In genomic region chr20:33852971-33853813, GRCh38 we compare ENCODE assay signal across 17 cellular contexts. TPM values are rescaled to one million over a fixed set of nuclear protein-coding genes. Genes with fewer than 3 reads are reported as not detected.
A peak's percentile ranks its signal among the peaks of the same experiment; 100 is the strongest.
DNase-seq lines count a peak whose midpoint lies in the region; ATAC-seq and TF ChIP-seq lines count a peak whose summit lies in the region.
"Had no signal": no experiment of that assay in that cellular context is flagged by ENCODE, and none has a peak within 500 bp of the region (broad histone marks: within the 10 kb centered on the region; RNA-seq: fewer than 3 reads in every experiment).

No MANE protein-coding gene starts in this region.

- peak overlapping the region; percentile 46 for H3K9ac ChIP-seq in neuronal stem cell (ENCODE audit: low read depth, low read length, poor library complexity)

- H3K14ac ChIP-seq in neuronal stem cell (ENCODE audit: low read length) = no peak overlapping the region

- H3K36me3 ChIP-seq in RWPE2 (ENCODE audit: low read depth) (peaks cover 65% of the 10 kb centered on the region), neuronal stem cell (replicated peaks in 1 of 2; ENCODE audit: control insufficient read depth in 2 of 2, insufficient read depth in 2 of 2, low read length in 2 of 2) (peaks cover 21 to 80% of the 10 kb centered on the region in 2 donors)

- H3K36me3 Mint-ChIP-seq in activated CD8-positive, alpha-beta memory T cell treated with anti-CD3 and anti-CD28 coated beads, Interleukin-2, amount 10 ng/mL, durations not matched to agents 7 days and 5 days = peaks cover 62% of the 10 kb centered on the region
- peaks cover 12% of the 10 kb centered on the region for H3K36me3 Mint-ChIP-seq in activated naive CD4-positive, alpha-beta T cell treated with anti-CD3 and anti-CD28 coated beads, Interleukin-2, amount 50 U/mL, for 24 hours

- no peak overlapping the region for H2BK12ac ChIP-seq in neuronal stem cell (ENCODE audit: low read length)

- no peaks in the 10 kb centered on the region for H3K27me3 ChIP-seq in RWPE2 (ENCODE audit: insufficient read depth, poor library complexity, severe bottlenecking)
- no peaks in the 10 kb centered on the region for H3K27me3 ChIP-seq in neuronal stem cell (ENCODE audit: control insufficient read depth in 3 of 3, insufficient read depth in 3 of 3, low read depth in 1 of 3, low read length in 3 of 3)
- H3K27me3 ChIP-seq: heart right ventricle, pancreas, testis had no signal

- peak; percentile 93 for ATAC-seq in activated CD8-positive, alpha-beta memory T cell treated with anti-CD3 and anti-CD28 coated beads, Interleukin-2, amount 10 ng/mL, durations not matched to agents 7 days and 5 days
- no peak for ATAC-seq in RWPE2 (ENCODE audit: low read depth)
- no peak for ATAC-seq in GM21515 (IDR thresholded peaks at IDR 0.05; ENCODE audit: unreplicated experiment)
- ATAC-seq in HG02678 (IDR thresholded peaks at IDR 0.05; ENCODE audit: unreplicated experiment) = no peak
- ATAC-seq: heart right ventricle had no signal

- H2BK15ac ChIP-seq in neuronal stem cell (ENCODE audit: low read length) = no peak overlapping the region

- H3K27ac ChIP-seq in RWPE2 (ENCODE audit: poor library complexity, severe bottlenecking) (no peak overlapping the region), neuronal stem cell (replicated peaks; ENCODE audit: low read length) (no peak overlapping the region)
- H3K27ac ChIP-seq: heart right ventricle, HL-60, pancreas, testis had no signal

- peak; percentile 77 for DNase-seq in activated CD8-positive, alpha-beta memory T cell treated with anti-CD3 and anti-CD28 coated beads, Interleukin-2, amount 10 ng/mL, durations not matched to agents 7 days and 5 days
- no peak for DNase-seq in activated CD8-positive, alpha-beta memory T cell treated with anti-CD3 and anti-CD28 coated beads, Interleukin-2, amount 50 U/mL, for 4 hours
- DNase-seq in RWPE2 (ENCODE audit: low spot score) (peak; percentile 72), neuronal stem cell (ENCODE audit: low spot score) (no peak), NCI-H526 (lab: John Stamatoyannopoulos, UW) (no peak)
- DNase-seq: heart right ventricle, KG1, NCI-H1436, NCI-H226, pancreas, SIG-M5, testis had no signal

- no peak overlapping the region for H3K4me2 ChIP-seq in neuronal stem cell (ENCODE audit: insufficient read depth, low read length, poor library complexity, severe bottlenecking)
- H3K4me2 ChIP-seq: smooth muscle cell had no signal

- no peaks in the 10 kb centered on the region for H3K9me3 Mint-ChIP-seq in activated CD8-positive, alpha-beta memory T cell treated with anti-CD3 and anti-CD28 coated beads, Interleukin-2, amount 10 ng/mL, durations not matched to agents 7 days and 5 days (ENCODE audit: low read depth)
- no peaks in the 10 kb centered on the region for H3K9me3 Mint-ChIP-seq in activated naive CD4-positive, alpha-beta T cell treated with anti-CD3 and anti-CD28 coated beads, Interleukin-2, amount 50 U/mL, for 24 hours

- H3K9me3 ChIP-seq in RWPE2 (ENCODE audit: severe bottlenecking) (no peaks in the 10 kb centered on the region), neuronal stem cell (replicated peaks in 1 of 2; ENCODE audit: control insufficient read depth in 2 of 2, insufficient read depth in 1 of 2, low read depth in 1 of 2, low read length in 2 of 2) (no peaks in the 10 kb centered on the region)
- H3K9me3 ChIP-seq: heart right ventricle, pancreas, testis had no signal

- no peak overlapping the region for H4K91ac ChIP-seq in neuronal stem cell (ENCODE audit: low read depth, low read length, poor library complexity)

- no peak overlapping the region for H3K4me3 Mint-ChIP-seq in activated CD8-positive, alpha-beta memory T cell treated with anti-CD3 and anti-CD28 coated beads, Interleukin-2, amount 10 ng/mL, durations not matched to agents 7 days and 5 days
- peak overlapping the region; percentile 65 for H3K4me3 Mint-ChIP-seq in activated naive CD4-positive, alpha-beta T cell treated with anti-CD3 and anti-CD28 coated beads, Interleukin-2, amount 50 U/mL, for 24 hours

- no peak overlapping the region for H3K4me3 ChIP-seq in RWPE2 (ENCODE audit: severe bottlenecking)
- no peak overlapping the region for H3K4me3 ChIP-seq in neuronal stem cell (ENCODE audit: low read length in 2 of 2)
- H3K4me3 ChIP-seq: heart right ventricle, pancreas, smooth muscle cell, testis had no signal

- H2AK5ac ChIP-seq in neuronal stem cell (ENCODE audit: low read depth, low read length) = no peak overlapping the region

- H3K4me1 Mint-ChIP-seq in activated CD8-positive, alpha-beta memory T cell treated with anti-CD3 and anti-CD28 coated beads, Interleukin-2, amount 10 ng/mL, durations not matched to agents 7 days and 5 days = peaks cover 45% of the 10 kb centered on the region
- H3K4me1 Mint-ChIP-seq in activated naive CD4-positive, alpha-beta T cell treated with anti-CD3 and anti-CD28 coated beads, Interleukin-2, amount 50 U/mL, for 24 hours = peaks cover 64% of the 10 kb centered on the region

- peak overlapping the region; percentile 82 for H3K27ac Mint-ChIP-seq in activated CD8-positive, alpha-beta memory T cell treated with anti-CD3 and anti-CD28 coated beads, Interleukin-2, amount 10 ng/mL, durations not matched to agents 7 days and 5 days
- H3K27ac Mint-ChIP-seq in activated naive CD4-positive, alpha-beta T cell treated with anti-CD3 and anti-CD28 coated beads, Interleukin-2, amount 50 U/mL, for 24 hours = peak overlapping the region; percentile 69

- H2AFZ ChIP-seq in neuronal stem cell (ENCODE audit: low read length) = no peak overlapping the region

- H3K23ac ChIP-seq in neuronal stem cell (ENCODE audit: low read depth, low read length, poor library complexity) = no peak overlapping the region

- no CpG with 5 or more reads among the region's 20 CpGs for WGBS in neuronal stem cell (ENCODE audit: extremely low coverage in 2 of 2, insufficient read length in 2 of 2, insufficient replicate concordance in 1 of 2), 2 donors

- H2BK5ac ChIP-seq in neuronal stem cell (ENCODE audit: low read length) = no peak overlapping the region

- no peaks in the 10 kb centered on the region for H3K27me3 Mint-ChIP-seq in activated CD8-positive, alpha-beta memory T cell treated with anti-CD3 and anti-CD28 coated beads, Interleukin-2, amount 10 ng/mL, durations not matched to agents 7 days and 5 days
- no peaks in the 10 kb centered on the region for H3K27me3 Mint-ChIP-seq in activated naive CD4-positive, alpha-beta T cell treated with anti-CD3 and anti-CD28 coated beads, Interleukin-2, amount 50 U/mL, for 24 hours

- no peak overlapping the region for H3K18ac ChIP-seq in neuronal stem cell (ENCODE audit: low read length)

- H3K79me1 ChIP-seq in neuronal stem cell (ENCODE audit: low read depth, low read length) = no peaks in the 10 kb centered on the region

- H3K4me1 ChIP-seq in RWPE2 (ENCODE audit: insufficient read depth, poor library complexity, severe bottlenecking) = no peaks in the 10 kb centered on the region
- no peaks in the 10 kb centered on the region for H3K4me1 ChIP-seq in neuronal stem cell (ENCODE audit: control insufficient read depth in 2 of 2, insufficient read depth in 1 of 2, low read depth in 1 of 2, low read length in 2 of 2)
- H3K4me1 ChIP-seq: pancreas, testis had no signal

- H3K4ac ChIP-seq in neuronal stem cell (ENCODE audit: low read length) = no peak overlapping the region

- no peak overlapping the region for H4K8ac ChIP-seq in neuronal stem cell (ENCODE audit: low read depth, low read length)

- H2BK120ac ChIP-seq in neuronal stem cell (ENCODE audit: low read depth, low read length) = no peak overlapping the region

- CTCF ChIA-PET in activated CD8-positive, alpha-beta memory T cell treated with anti-CD3 and anti-CD28 coated beads, Interleukin-2, amount 10 ng/mL, durations not matched to agents 7 days and 5 days (lab: Charles Lee) = interaction anchor here (1.7 to 1.9 kb wide), 2 partner anchors 10 to 61 kb away, joined by 8 to 9 read pairs; no protein-coding TSS in a partner anchor

- TF ChIP-seq CTCF in RWPE2 (IDR thresholded peaks at IDR 0.05; ENCODE audit: poor library complexity, severe bottlenecking) = no peak

RNA-seq across cellular contexts. Expression of gene CHMP4B, which starts 42.0 kb away (rescaled TPM):
- 10 to 100 TPM; 79.4 to 81.9 TPM for total RNA-seq in activated CD8-positive, alpha-beta memory T cell treated with anti-CD3 and anti-CD28 coated beads, Interleukin-2, amount 10 ng/mL, durations not matched to agents 7 days and 5 days
- polyA plus RNA-seq in neuronal stem cell (2013, experiment 1 of 2) = 68.2 TPM
- polyA plus RNA-seq in neuronal stem cell (2013, experiment 2 of 2) = 67.4 TPM

Comparison
In these comparisons a context has a peak if more than half of its experiments do, and no peak if none do; other contexts are left out.
1. DNase-seq: peak in activated CD8-positive, alpha-beta memory T cell treated with anti-CD3 and anti-CD28 coated beads, Interleukin-2, amount 10 ng/mL, durations not matched to agents 7 days and 5 days (single experiment) and RWPE2 (single experiment); none in activated CD8-positive, alpha-beta memory T cell treated with anti-CD3 and anti-CD28 coated beads, Interleukin-2, amount 50 U/mL, for 4 hours (single experiment), neuronal stem cell (single experiment) and NCI-H526 (0 of 2).